Comparison of ENCODE assay signal across 8 cellular contexts in genomic region chr12:95775466-95775865, GRCh38. TPM values are rescaled to one million over a fixed set of nuclear protein-coding genes. Genes with fewer than 3 reads are reported as not detected.
"Had no signal": no experiment of that assay in that cellular context is flagged by ENCODE, and none has a peak within 500 bp of the region (broad histone marks: within the 10 kb centered on the region; RNA-seq: fewer than 3 reads in every experiment).

No MANE protein-coding gene starts in this region.

RNA-seq across cellular contexts. Expression of gene NTN4, which starts 15.1 kb away (rescaled TPM):
- total RNA-seq: activated CD4-positive, alpha-beta T cell treated with anti-CD3 and anti-CD28 coated beads for 36 hours; activated CD4-positive, alpha-beta T cell treated with anti-CD3 and anti-CD28 coated beads, Interleukin-2, amount 10 ng/mL, durations not matched to agents 24 days and 14 days; activated CD8-positive, alpha-beta memory T cell treated with anti-CD3 and anti-CD28 coated beads for 36 hours; activated CD8-positive, alpha-beta memory T cell treated with anti-CD3 and anti-CD28 coated beads, Interleukin-2, amount 10 ng/mL, durations not matched to agents 7 days and 5 days; activated CD8-positive, alpha-beta T cell treated with anti-CD3 and anti-CD28 coated beads for 36 hours; activated CD8-positive, alpha-beta T cell treated with anti-CD3 and anti-CD28 coated beads, Interleukin-2, amount 10 ng/mL, durations not matched to agents 7 days and 5 days; T-helper 1 cell treated with Interleukin-12 subunit alpha and Interleukin-12 subunit beta and Interleukin-4 antibody, amounts not matched to agents 30 ng/mL and 1 ng/mL, for 36 hours; T-helper 2 cell treated with Interferon-gamma antibody and Interleukin-4, amounts not matched to agents 100 ng/mL and 5 ng/mL, for 36 hours had no signal
